36 cellular contexts compared by ENCODE assay signal in genomic region chr3:97935842-97936241, GRCh38. TPM values are rescaled to one million over a fixed set of nuclear protein-coding genes. Genes with fewer than 3 reads are reported as not detected.
DNase-seq lines count a peak whose midpoint lies in the region; ATAC-seq and TF ChIP-seq lines count a peak whose summit lies in the region.
"Had no signal": no experiment of that assay in that cellular context is flagged by ENCODE, and none has a peak within 500 bp of the region (broad histone marks: within the 10 kb centered on the region; RNA-seq: fewer than 3 reads in every experiment).

No MANE protein-coding gene starts in this region.

- POLR2A ChIA-PET in RWPE1 (lab: Yijun Ruan, JAX; ENCODE audit: low non-redundant PET) = no interaction called here

- ATAC-seq in stimulated activated naive CD8-positive, alpha-beta T cell treated with anti-CD3 and anti-CD28 coated beads, Interleukin-15, Interleukin-2, amounts not matched to agents 100 U/mL and 50 U/mL, for 24 hours = peak; percentile 29
- no peak for ATAC-seq in GM19023 (IDR thresholded peaks at IDR 0.05; ENCODE audit: unreplicated experiment)
- ATAC-seq: effector memory CD8-positive, alpha-beta T cell; right cardiac atrium had no signal

- H3K27me3 Mint-ChIP-seq in activated CD4-positive, alpha-beta T cell treated with anti-CD3 and anti-CD28 coated beads, Interleukin-2, amount 10 ng/mL, durations not matched to agents 24 days and 14 days = no peaks in the 10 kb centered on the region
- H3K27me3 Mint-ChIP-seq: activated B cell treated with CpG ODN at 0.5 μM for 24 hours; activated naive CD4-positive, alpha-beta T cell treated with anti-CD3 and anti-CD28 coated beads, Interleukin-2, amount 50 U/mL, for 24 hours had no signal

- CTCF ChIA-PET in RWPE1 (lab: Yijun Ruan, JAX) = interaction anchor here (0.5 to 1.1 kb wide), 3 partner anchors 11 to 1308 kb away, joined by 3 to 4 read pairs (median 3); no protein-coding TSS in a partner anchor

- intact Hi-C loops in activated CD4-positive, alpha-beta T cell treated with anti-CD3 and anti-CD28 coated beads, Interleukin-2, amount 10 ng/mL, durations not matched to agents 24 days and 14 days (cut with micrococcal nuclease) = loop anchor here (2.0 kb wide), 1 partner anchor 63 kb away; no protein-coding TSS in a partner anchor

- peak overlapping the region; percentile 60 for H3K27ac Mint-ChIP-seq in activated CD4-positive, alpha-beta T cell treated with anti-CD3 and anti-CD28 coated beads, Interleukin-2, amount 10 ng/mL, durations not matched to agents 24 days and 14 days
- H3K27ac Mint-ChIP-seq: activated B cell treated with CpG ODN at 0.5 μM for 24 hours; activated naive CD4-positive, alpha-beta T cell treated with anti-CD3 and anti-CD28 coated beads, Interleukin-2, amount 50 U/mL, for 24 hours; activated T-helper 2 cell treated with anti-CD3 and anti-CD28 coated beads, Interferon-gamma antibody, Interleukin-2, Interleukin-4, amounts not matched to agents 10 μg/mL and 5 μg/mL and 100 μg/mL, durations not matched to agents 14 hours and 24 hours and 36 hours had no signal

- no peak for TF ChIP-seq CTCF in RWPE1 (conservative IDR thresholded peaks at IDR 0.05; ENCODE audit: low read depth)

- peaks cover 66% of the 10 kb centered on the region for H3K36me3 Mint-ChIP-seq in activated CD4-positive, alpha-beta T cell treated with anti-CD3 and anti-CD28 coated beads, Interleukin-2, amount 10 ng/mL, durations not matched to agents 24 days and 14 days (ENCODE audit: low read depth)

- H3K9me3 Mint-ChIP-seq in activated CD4-positive, alpha-beta T cell treated with anti-CD3 and anti-CD28 coated beads, Interleukin-2, amount 10 ng/mL, durations not matched to agents 24 days and 14 days = peaks cover 6% of the 10 kb centered on the region
- H3K9me3 Mint-ChIP-seq: activated B cell treated with CpG ODN at 0.5 μM for 24 hours; activated T-helper 2 cell treated with anti-CD3 and anti-CD28 coated beads, Interferon-gamma antibody, Interleukin-2, Interleukin-4, amounts not matched to agents 10 μg/mL and 5 μg/mL and 100 μg/mL, durations not matched to agents 14 hours and 24 hours and 36 hours; effector memory CD8-positive, alpha-beta T cell had no signal

- H3K4me1 Mint-ChIP-seq in activated CD4-positive, alpha-beta T cell treated with anti-CD3 and anti-CD28 coated beads, Interleukin-2, amount 10 ng/mL, durations not matched to agents 24 days and 14 days = peaks cover 12% of the 10 kb centered on the region
- H3K4me1 Mint-ChIP-seq: activated B cell treated with CpG ODN at 0.5 μM for 24 hours; activated naive CD4-positive, alpha-beta T cell treated with anti-CD3 and anti-CD28 coated beads, Interleukin-2, amount 50 U/mL, for 24 hours; CD14-positive monocyte had no signal

- peak; percentile 53 for DNase-seq in activated CD4-positive, alpha-beta T cell treated with anti-CD3 and anti-CD28 coated beads, Interleukin-2, amount 10 ng/mL, durations not matched to agents 24 days and 14 days
- no peak for DNase-seq in activated CD4-positive, alpha-beta T cell treated with anti-CD3 and anti-CD28 coated beads for 4 hours
- DNase-seq in RWPE1 (ENCODE audit: low spot score) = peak; percentile 5
- peak; percentile 36 for DNase-seq in epithelial cell of prostate (ENCODE audit: low read depth, low spot score)
- DNase-seq in stimulated activated naive CD8-positive, alpha-beta T cell treated with anti-CD3 and anti-CD28 coated beads, Interleukin-15, Interleukin-2, amounts not matched to agents 100 U/mL and 50 U/mL, for 24 hours = no peak
- DNase-seq in NK-92 (lab: John Stamatoyannopoulos, UW; ENCODE audit: unreplicated experiment) = no peak
- no peak for DNase-seq in OCI-M2 (lab: John Stamatoyannopoulos, UW; ENCODE audit: unreplicated experiment)
- DNase-seq: activated B cell treated with CpG ODN at 0.5 μM for 24 hours; activated CD4-positive, alpha-beta T cell treated with anti-CD3 and anti-CD28 coated beads, Interleukin-2, amount 50 U/mL, for 48 hours; activated CD8-positive, alpha-beta memory T cell treated with anti-CD3 and anti-CD28 coated beads, Interleukin-2, amount 50 U/mL, for 4 hours; aorta; effector memory CD8-positive, alpha-beta T cell; EL; foreskin fibroblast; head of caudate nucleus; Karpas-422; left ventricle myocardium inferior; mesendoderm; MV-4-11; NCI-H146; NCI-H2107; NCI-H345; NCI-H748 treated with DMSO at 0.1 percent for 48 hours; right cardiac atrium; SJCRH30; stimulated activated CD4-positive, alpha-beta T cell treated with anti-CD3 and anti-CD28 coated beads, Interleukin-1b, Interleukin-23, amount 100 ng/mL, for 48 hours; stomach; SW 1271; tibial artery had no signal

- H3K27ac ChIP-seq in RWPE1 = no peak overlapping the region
- H3K27ac ChIP-seq in epithelial cell of prostate = no peak overlapping the region
- H3K27ac ChIP-seq: cardiac muscle cell, coronary artery, esophagus muscularis mucosa, left ventricle myocardium inferior, SJCRH30, stomach, tibial artery had no signal

- H3K4me3 Mint-ChIP-seq in activated CD4-positive, alpha-beta T cell treated with anti-CD3 and anti-CD28 coated beads, Interleukin-2, amount 10 ng/mL, durations not matched to agents 24 days and 14 days = no peak overlapping the region
- H3K4me3 Mint-ChIP-seq: activated B cell treated with CpG ODN at 0.5 μM for 24 hours; activated naive CD4-positive, alpha-beta T cell treated with anti-CD3 and anti-CD28 coated beads, Interleukin-2, amount 50 U/mL, for 24 hours; CD14-positive monocyte; effector memory CD8-positive, alpha-beta T cell had no signal

RNA-seq across cellular contexts. Expression of gene RIOX2, which starts 36.4 kb away (rescaled TPM):
- total RNA-seq in activated CD4-positive, alpha-beta T cell treated with anti-CD3 and anti-CD28 coated beads, Interleukin-2, amount 10 ng/mL, durations not matched to agents 24 days and 14 days = 84.1 and 87.7 TPM in 2 replicates

Comparison
In these comparisons a context has a peak if more than half of its experiments do, and no peak if none do; other contexts are left out.
1. DNase-seq: peak in activated CD4-positive, alpha-beta T cell treated with anti-CD3 and anti-CD28 coated beads, Interleukin-2, amount 10 ng/mL, durations not matched to agents 24 days and 14 days (single experiment), RWPE1 (single experiment) and epithelial cell of prostate (single experiment); none in activated CD4-positive, alpha-beta T cell treated with anti-CD3 and anti-CD28 coated beads for 4 hours (0 of 2), stimulated activated naive CD8-positive, alpha-beta T cell treated with anti-CD3 and anti-CD28 coated beads, Interleukin-15, Interleukin-2, amounts not matched to agents 100 U/mL and 50 U/mL, for 24 hours (single experiment), NK-92 (single experiment) and OCI-M2 (single experiment).